ENCODE assay signal across 29 cellular contexts in genomic region chr4:28105271-28105859, GRCh38.
DNase-seq lines count a peak whose midpoint lies in the region; ATAC-seq, FAIRE-seq and TF ChIP-seq lines count a peak whose summit lies in the region.
"Had no signal": no experiment of that assay in that cellular context is flagged by ENCODE, and none has a peak within 500 bp of the region (broad histone marks: within the 10 kb centered on the region; RNA-seq: fewer than 3 reads in every experiment).

No MANE protein-coding gene starts in this region.

- H3K79me2 ChIP-seq in HepG2 (ENCODE audit: insufficient read depth, low read length), result no peaks in the 10 kb centered on the region

- peaks cover 16% of the 10 kb centered on the region; the same call in 1 of the 2 replicates for H3K9me3 ChIP-seq in HepG2 (ENCODE audit: low read length)
- H3K9me3 ChIP-seq in right lobe of liver, result no peaks in the 10 kb centered on the region
- H3K9me3 ChIP-seq: A549; BE2C; BLaER1; BLaER1 treated with 17β-estradiol and CSF1 and Interleukin-3, amounts not matched to agents 10 nM and 100 nM; Caco-2 had no signal

- H3K4me1 ChIP-seq in HepG2 (ENCODE audit: insufficient read depth, low read length), result peaks cover 33% of the 10 kb centered on the region
- H3K4me1 ChIP-seq in right lobe of liver, result no peaks in the 10 kb centered on the region
- H3K4me1 ChIP-seq: A549; BE2C; BLaER1; BLaER1 treated with 17β-estradiol and CSF1 and Interleukin-3, amounts not matched to agents 10 nM and 100 nM; Caco-2 had no signal

- intact Hi-C loops in HepG2 (cut with micrococcal nuclease; ENCODE audit: unreplicated experiment), result no loop called here
- intact Hi-C loops in right lobe of liver (cut with DNase I), result no loop called here

- in situ Hi-C loops in HepG2 (cut with HindIII; ENCODE audit: extremely low pct_ligation_motif_present, low pct_unique_long_range_greater_than_20kb), result no loop called here

- no peak for TF ChIP-seq CTCF in HepG2 (CRISPR knock-in tag; IDR thresholded peaks at IDR 0.05)
- no peak for TF ChIP-seq CTCF in right lobe of liver (IDR thresholded peaks at IDR 0.05)

- H3K27me3 ChIP-seq in HepG2 (ENCODE audit: control insufficient read depth in 1 of 2, insufficient read depth in 2 of 2, low read length in 2 of 2) (no peaks in the 10 kb centered on the region), right lobe of liver (no peaks in the 10 kb centered on the region)
- H3K27me3 ChIP-seq: BE2C; BLaER1; BLaER1 treated with 17β-estradiol and CSF1 and Interleukin-3, amounts not matched to agents 10 nM and 100 nM had no signal

- peak overlapping the region; percentile 41; the same call in 1 of the 2 replicates for H3K9ac ChIP-seq in HepG2 (ENCODE audit: insufficient read depth, low read depth, low read length)
- H3K9ac ChIP-seq: BLaER1; BLaER1 treated with 17β-estradiol and CSF1 and Interleukin-3, amounts not matched to agents 10 nM and 100 nM had no signal

- ATAC-seq in HepG2 (peak; percentile 91), right lobe of liver (no peak)
- ATAC-seq: A549; CD8-positive, alpha-beta T cell had no signal

- peak overlapping the region; percentile 33; the same call in 1 of the 2 replicates for H3K4me2 ChIP-seq in HepG2 (ENCODE audit: low read depth, low read length)
- H3K4me2 ChIP-seq: A549; BLaER1; BLaER1 treated with 17β-estradiol and CSF1 and Interleukin-3, amounts not matched to agents 10 nM and 100 nM had no signal

- 0% methylated on average over 2 of the region's 2 CpGs for WGBS in HepG2 (ENCODE audit: low lambda C conversion rate)
- WGBS in right lobe of liver (ENCODE audit: insufficient coverage, low coverage, low lambda C conversion rate, missing lambda C conversion rate), result 25% methylated on average over 2 of the region's 2 CpGs

- no peaks in the 10 kb centered on the region for H3K36me3 ChIP-seq in HepG2 (replicated peaks in 1 of 2; ENCODE audit: control insufficient read depth in 1 of 2, insufficient read depth in 2 of 2, low read length in 2 of 2)
- no peaks in the 10 kb centered on the region for H3K36me3 ChIP-seq in right lobe of liver
- H3K36me3 ChIP-seq: BE2C; BLaER1; BLaER1 treated with 17β-estradiol and CSF1 and Interleukin-3, amounts not matched to agents 10 nM and 100 nM had no signal

- no peak for FAIRE-seq in HepG2 (lab: Jason Lieb, UNC)
- FAIRE-seq: A204.1, A549, D721Med had no signal

- no peak overlapping the region; a peak in 1 of 6 replicates for H3K4me3 ChIP-seq in HepG2 (replicated peaks in 1 of 3; ENCODE audit: insufficient read depth in 1 of 3, low read depth in 2 of 3, low read length in 3 of 3)
- H3K4me3 ChIP-seq in right lobe of liver, result no peak overlapping the region
- H3K4me3 ChIP-seq: A549; BLaER1; BLaER1 treated with 17β-estradiol and CSF1 and Interleukin-3, amounts not matched to agents 10 nM and 100 nM had no signal

- TF ChIP-seq EP300 in HepG2 (IDR thresholded peaks at IDR 0.05; ENCODE audit: low read depth in 2 of 2, low read length in 2 of 2), result peak in 1 of 2 experiments; percentile 93; a peak in 2 of 4 replicates
- TF ChIP-seq EP300 in HepG2 (CRISPR knock-in tag; IDR thresholded peaks at IDR 0.05; ENCODE audit: borderline replicate concordance), result no peak

- CTCF ChIA-PET in HepG2 (lab: Yijun Ruan, JAX; ENCODE audit: low intra/inter-chr PET ratio, low total read pairs), result no interaction called here

- POLR2A ChIA-PET in HepG2 (lab: Yijun Ruan, JAX), result no interaction called here

- BruUV-seq in HepG2 (replicated peaks; lab: Mats Ljungman, UMichigan), result no TSS peak

- no peak overlapping the region for H2AFZ ChIP-seq in HepG2 (ENCODE audit: low read length)

- TF ChIP-seq POLR2A in HepG2 (IDR thresholded peaks at IDR 0.05; ENCODE audit: insufficient read depth in 1 of 2, low read depth in 2 of 2, low read length in 2 of 2), result no peak
- TF ChIP-seq POLR2A in right lobe of liver (IDR thresholded peaks at IDR 0.05), result no peak

- H4K20me1 ChIP-seq in HepG2 (ENCODE audit: insufficient read depth, low read length), result no peaks in the 10 kb centered on the region
- H4K20me1 ChIP-seq: BLaER1; BLaER1 treated with 17β-estradiol and CSF1 and Interleukin-3, amounts not matched to agents 10 nM and 100 nM had no signal

- DNase-seq in HepG2 (ENCODE audit: low spot score) (peak; percentile 85), right lobe of liver (no peak)
- DNase-seq: 8988T; ACHN; AML-193; BE2C; C1 segment of cervical spinal cord; Caco-2; Calu3; CD4-positive, alpha-beta memory T cell; CD4-positive, alpha-beta T cell; CD4-positive, CD25-positive, alpha-beta regulatory T cell; CD8-positive, alpha-beta memory T cell; CD8-positive, alpha-beta T cell; COR-L47; DMS 273 treated with DMSO at 0.1 percent for 48 hours; DMS153; DMS53; DMS79; DMS79 treated with DMSO at 0.1 percent for 48 hours; DND-41; EL had no signal

- no peak for TF ChIP-seq RAD21 in HepG2 (CRISPR knock-in tag; IDR thresholded peaks at IDR 0.05)

- H3K27ac ChIP-seq in HepG2 (ENCODE audit: extremely low read length, insufficient read depth, low read length) (peak overlapping the region; percentile 75), right lobe of liver (no peak overlapping the region)
- H3K27ac ChIP-seq: 22Rv1; A549; BLaER1; BLaER1 treated with 17β-estradiol and CSF1 and Interleukin-3, amounts not matched to agents 10 nM and 100 nM; C4-2B had no signal

TF ChIP-seq in HepG2, 621 proteins besides CTCF, POLR2A, EP300 and RAD21 (continues in another document):
- TF ChIP-seq ZNF468 (CRISPR knock-in tag; IDR thresholded peaks at IDR 0.05), result no peak
- TF ChIP-seq PAXIP1 (CRISPR knock-in tag; conservative IDR thresholded peaks at IDR 0.05), result peak; percentile 84
- TF ChIP-seq HNF4G (IDR thresholded peaks at IDR 0.05; ENCODE audit: borderline replicate concordance, low read depth, low read length), result peak; percentile 49
- TF ChIP-seq HNF4G (CRISPR knock-in tag; IDR thresholded peaks at IDR 0.05; ENCODE audit: borderline replicate concordance, low read depth), result no peak
- peak; percentile 28; the same call in 1 of the 2 replicates for TF ChIP-seq BHLHE40 (IDR thresholded peaks at IDR 0.05; ENCODE audit: low read length)
- no peak for TF ChIP-seq CBX2 (IDR thresholded peaks at IDR 0.05; ENCODE audit: low read depth, low read length)
- no peak for TF ChIP-seq CBX2 (CRISPR knock-in tag; IDR thresholded peaks at IDR 0.05; ENCODE audit: low read depth)
